Comparison of ENCODE assay signal across 1 cellular context in the genomic region with DNA sequence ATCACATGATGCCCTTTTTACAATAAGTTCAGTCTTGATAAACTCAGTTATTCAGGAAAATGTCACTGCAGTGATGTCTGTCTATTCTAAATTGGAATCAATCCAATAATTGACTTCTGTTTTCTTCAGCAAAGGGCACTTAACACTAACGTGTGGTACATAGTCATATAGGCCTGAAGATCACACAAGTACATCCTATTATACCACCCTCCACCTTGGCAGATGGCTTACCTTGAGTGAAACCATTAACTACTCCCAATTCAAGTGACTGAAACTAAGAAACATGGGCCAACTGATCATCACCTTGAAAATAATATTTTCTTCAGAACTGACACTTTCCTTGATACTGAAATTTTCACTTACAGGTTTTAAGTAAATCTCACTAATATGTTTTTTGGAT.
TF ChIP-seq lines count a peak whose summit lies in the region.

No MANE protein-coding gene starts in this region.

TF ChIP-seq in GM12878, 131 proteins besides CTCF, POLR2A, EP300 and RAD21 (continued from another document):
- no peak for TF ChIP-seq MYB (IDR thresholded peaks at IDR 0.05; ENCODE audit: borderline replicate concordance, low read depth, low read length)
- TF ChIP-seq SMARCA5 (IDR thresholded peaks at IDR 0.05) = no peak
- TF ChIP-seq, protein P1, sequence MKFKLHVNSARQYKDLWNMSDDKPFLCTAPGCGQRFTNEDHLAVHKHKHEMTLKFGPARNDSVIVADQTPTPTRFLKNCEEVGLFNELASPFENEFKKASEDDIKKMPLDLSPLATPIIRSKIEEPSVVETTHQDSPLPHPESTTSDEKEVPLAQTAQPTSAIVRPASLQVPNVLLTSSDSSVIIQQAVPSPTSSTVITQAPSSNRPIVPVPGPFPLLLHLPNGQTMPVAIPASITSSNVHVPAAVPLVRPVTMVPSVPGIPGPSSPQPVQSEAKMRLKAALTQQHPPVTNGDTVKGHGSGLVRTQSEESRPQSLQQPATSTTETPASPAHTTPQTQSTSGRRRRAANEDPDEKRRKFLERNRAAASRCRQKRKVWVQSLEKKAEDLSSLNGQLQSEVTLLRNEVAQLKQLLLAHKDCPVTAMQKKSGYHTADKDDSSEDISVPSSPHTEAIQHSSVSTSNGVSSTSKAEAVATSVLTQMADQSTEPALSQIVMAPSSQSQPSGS (IDR thresholded peaks at IDR 0.05; ENCODE audit: low read length) = no peak
- TF ChIP-seq, protein P2, sequence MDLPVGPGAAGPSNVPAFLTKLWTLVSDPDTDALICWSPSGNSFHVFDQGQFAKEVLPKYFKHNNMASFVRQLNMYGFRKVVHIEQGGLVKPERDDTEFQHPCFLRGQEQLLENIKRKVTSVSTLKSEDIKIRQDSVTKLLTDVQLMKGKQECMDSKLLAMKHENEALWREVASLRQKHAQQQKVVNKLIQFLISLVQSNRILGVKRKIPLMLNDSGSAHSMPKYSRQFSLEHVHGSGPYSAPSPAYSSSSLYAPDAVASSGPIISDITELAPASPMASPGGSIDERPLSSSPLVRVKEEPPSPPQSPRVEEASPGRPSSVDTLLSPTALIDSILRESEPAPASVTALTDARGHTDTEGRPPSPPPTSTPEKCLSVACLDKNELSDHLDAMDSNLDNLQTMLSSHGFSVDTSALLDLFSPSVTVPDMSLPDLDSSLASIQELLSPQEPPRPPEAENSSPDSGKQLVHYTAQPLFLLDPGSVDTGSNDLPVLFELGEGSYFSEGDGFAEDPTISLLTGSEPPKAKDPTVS (IDR thresholded peaks at IDR 0.05; ENCODE audit: low read depth, low read length) = no peak
- no peak for TF ChIP-seq CREB1 (IDR thresholded peaks at IDR 0.05; ENCODE audit: low read depth)
- TF ChIP-seq, protein P3, sequence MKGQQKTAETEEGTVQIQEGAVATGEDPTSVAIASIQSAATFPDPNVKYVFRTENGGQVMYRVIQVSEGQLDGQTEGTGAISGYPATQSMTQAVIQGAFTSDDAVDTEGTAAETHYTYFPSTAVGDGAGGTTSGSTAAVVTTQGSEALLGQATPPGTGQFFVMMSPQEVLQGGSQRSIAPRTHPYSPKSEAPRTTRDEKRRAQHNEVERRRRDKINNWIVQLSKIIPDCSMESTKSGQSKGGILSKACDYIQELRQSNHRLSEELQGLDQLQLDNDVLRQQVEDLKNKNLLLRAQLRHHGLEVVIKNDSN (IDR thresholded peaks at IDR 0.05; ENCODE audit: borderline replicate concordance, extremely low read length, insufficient read depth, low read depth, low read length) = no peak
- no peak for TF ChIP-seq NFYA (IDR thresholded peaks at IDR 0.05; ENCODE audit: borderline replicate concordance, low read depth, low read length)
- TF ChIP-seq, protein P4, sequence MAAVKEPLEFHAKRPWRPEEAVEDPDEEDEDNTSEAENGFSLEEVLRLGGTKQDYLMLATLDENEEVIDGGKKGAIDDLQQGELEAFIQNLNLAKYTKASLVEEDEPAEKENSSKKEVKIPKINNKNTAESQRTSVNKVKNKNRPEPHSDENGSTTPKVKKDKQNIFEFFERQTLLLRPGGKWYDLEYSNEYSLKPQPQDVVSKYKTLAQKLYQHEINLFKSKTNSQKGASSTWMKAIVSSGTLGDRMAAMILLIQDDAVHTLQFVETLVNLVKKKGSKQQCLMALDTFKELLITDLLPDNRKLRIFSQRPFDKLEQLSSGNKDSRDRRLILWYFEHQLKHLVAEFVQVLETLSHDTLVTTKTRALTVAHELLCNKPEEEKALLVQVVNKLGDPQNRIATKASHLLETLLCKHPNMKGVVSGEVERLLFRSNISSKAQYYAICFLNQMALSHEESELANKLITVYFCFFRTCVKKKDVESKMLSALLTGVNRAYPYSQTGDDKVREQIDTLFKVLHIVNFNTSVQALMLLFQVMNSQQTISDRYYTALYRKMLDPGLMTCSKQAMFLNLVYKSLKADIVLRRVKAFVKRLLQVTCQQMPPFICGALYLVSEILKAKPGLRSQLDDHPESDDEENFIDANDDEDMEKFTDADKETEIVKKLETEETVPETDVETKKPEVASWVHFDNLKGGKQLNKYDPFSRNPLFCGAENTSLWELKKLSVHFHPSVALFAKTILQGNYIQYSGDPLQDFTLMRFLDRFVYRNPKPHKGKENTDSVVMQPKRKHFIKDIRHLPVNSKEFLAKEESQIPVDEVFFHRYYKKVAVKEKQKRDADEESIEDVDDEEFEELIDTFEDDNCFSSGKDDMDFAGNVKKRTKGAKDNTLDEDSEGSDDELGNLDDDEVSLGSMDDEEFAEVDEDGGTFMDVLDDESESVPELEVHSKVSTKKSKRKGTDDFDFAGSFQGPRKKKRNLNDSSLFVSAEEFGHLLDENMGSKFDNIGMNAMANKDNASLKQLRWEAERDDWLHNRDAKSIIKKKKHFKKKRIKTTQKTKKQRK (IDR thresholded peaks at IDR 0.05; ENCODE audit: low read depth, low read length) = no peak
- TF ChIP-seq JUND (IDR thresholded peaks at IDR 0.05; ENCODE audit: low read depth, low read length) = no peak
- no peak for TF ChIP-seq ZNF207 (IDR thresholded peaks at IDR 0.05; ENCODE audit: borderline replicate concordance)
- TF ChIP-seq MTA3 (IDR thresholded peaks at IDR 0.05; ENCODE audit: borderline replicate concordance, low read length) = no peak
- no peak for TF ChIP-seq SREBF2 (IDR thresholded peaks at IDR 0.05; ENCODE audit: low read length)
- TF ChIP-seq ATF7 (IDR thresholded peaks at IDR 0.05; ENCODE audit: low read depth) = no peak
- no peak for TF ChIP-seq NRF1 (conservative IDR thresholded peaks at IDR 0.05; ENCODE audit: low read depth, low read length)
